In the genomic region with DNA sequence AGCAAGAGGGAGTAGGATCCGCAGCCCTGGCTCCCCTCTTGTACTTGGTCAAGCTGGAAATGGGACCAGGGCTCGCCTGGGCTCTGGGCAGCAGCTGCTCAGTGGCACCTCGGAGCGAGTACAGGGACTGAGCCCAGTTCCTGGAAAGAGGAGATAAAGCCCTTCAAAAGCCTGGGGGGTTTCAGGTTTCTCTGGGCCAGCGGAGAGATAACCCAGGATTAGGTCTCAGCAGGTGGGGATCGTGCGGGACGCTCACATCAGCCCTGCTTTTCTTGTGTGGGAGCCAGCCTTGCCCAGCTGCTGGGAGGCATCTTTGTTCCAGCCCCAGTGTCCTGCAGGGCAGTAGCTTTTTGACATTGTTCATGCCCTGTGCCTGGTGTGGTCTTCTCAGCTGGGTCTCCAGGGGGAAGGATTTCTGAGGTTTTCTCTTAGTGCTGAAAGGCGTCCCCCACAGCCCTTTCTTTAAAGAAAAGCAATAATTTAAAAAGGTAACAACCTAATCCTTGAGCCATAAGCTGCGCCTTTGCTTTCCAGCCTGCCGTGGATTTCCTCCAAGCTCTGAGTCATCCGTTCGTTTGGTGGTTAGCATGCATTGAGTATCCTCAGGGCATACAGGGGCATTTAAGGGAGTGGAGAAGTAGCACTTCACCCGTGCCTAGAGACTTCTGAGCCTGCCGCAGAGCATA, we compare ENCODE assay signal across 9 cellular contexts. TPM values are rescaled to one million over a fixed set of nuclear protein-coding genes. Genes with fewer than 3 reads are reported as not detected.
DNase-seq lines count a peak whose midpoint lies in the region; TF ChIP-seq lines count a peak whose summit lies in the region.
"Had no signal": no experiment of that assay in that cellular context is flagged by ENCODE, and none has a peak within 500 bp of the region (broad histone marks: within the 10 kb centered on the region; RNA-seq: fewer than 3 reads in every experiment).

No MANE protein-coding gene starts in this region.

- 0 out of 2 replicates have a peak overlapping the region, but pooled peaks have one; percentile 25 for H2AFZ ChIP-seq in OCI-LY3 (ENCODE audit: low read depth, low read length)

- no peak overlapping the region for H3K9ac ChIP-seq in OCI-LY3 (ENCODE audit: low read length)
- H3K9ac ChIP-seq in mucosa of stomach (ENCODE audit: low read length), result peak overlapping the region; percentile 49

- peaks cover 13% of the 10 kb centered on the region for H3K36me3 Mint-ChIP-seq in HFFc6 (ENCODE audit: low read depth)
- H3K36me3 Mint-ChIP-seq in activated T-cell treated with anti-CD3 and anti-CD28 coated beads, Interleukin-2, amount 50 U/mL, for 24 hours (ENCODE audit: low read depth), result no peaks in the 10 kb centered on the region

- H3K9me3 ChIP-seq in OCI-LY3 (ENCODE audit: insufficient read depth, low read length) (no peaks in the 10 kb centered on the region), mucosa of stomach (ENCODE audit: control insufficient read depth, low read length) (no peaks in the 10 kb centered on the region)

- H3K27ac Mint-ChIP-seq in HFFc6, result peak overlapping the region; percentile 73
- H3K27ac Mint-ChIP-seq in activated T-cell treated with anti-CD3 and anti-CD28 coated beads, Interleukin-2, amount 50 U/mL, for 24 hours, result no peak overlapping the region

- H3K36me3 ChIP-seq in OCI-LY3 (replicated peaks; ENCODE audit: low read depth, low read length) (no peaks in the 10 kb centered on the region), mucosa of stomach (ENCODE audit: control insufficient read depth, insufficient read depth, low read length) (no peaks in the 10 kb centered on the region)

- H3K27ac ChIP-seq in OCI-LY3 (ENCODE audit: low read length), result no peak overlapping the region

- no peaks in the 10 kb centered on the region for H4K20me1 ChIP-seq in OCI-LY3 (ENCODE audit: insufficient read depth, low read length)

- H3K4me3 ChIP-seq in OCI-LY3 (ENCODE audit: low read length) (no peak overlapping the region), epithelial cell of proximal tubule (ENCODE audit: low read depth, low read length) (peak overlapping the region; percentile 69), mucosa of stomach (ENCODE audit: low read length) (peak overlapping the region; percentile 34)

- H3K4me2 ChIP-seq in OCI-LY3 (ENCODE audit: low read length), result no peak overlapping the region

- TF ChIP-seq CTCF in HFFc6 (IDR thresholded peaks at IDR 0.05) (no peak), OCI-LY3 (IDR thresholded peaks at IDR 0.05; ENCODE audit: low read depth, low read length) (no peak), epithelial cell of proximal tubule (conservative IDR thresholded peaks at IDR 0.05; ENCODE audit: low read depth, low read length) (no peak)

- H3K4me1 ChIP-seq in OCI-LY3 (ENCODE audit: low read length), result no peaks in the 10 kb centered on the region
- H3K4me1 ChIP-seq in mucosa of stomach (ENCODE audit: control insufficient read depth, insufficient read depth, low read length), result peaks cover 7% of the 10 kb centered on the region

- peaks cover 67% of the 10 kb centered on the region for H3K4me1 Mint-ChIP-seq in HFFc6 (ENCODE audit: low read depth)
- peaks cover 8% of the 10 kb centered on the region for H3K4me1 Mint-ChIP-seq in activated T-cell treated with anti-CD3 and anti-CD28 coated beads, Interleukin-2, amount 50 U/mL, for 24 hours (ENCODE audit: low read depth)

- no peaks in the 10 kb centered on the region for H3K9me3 Mint-ChIP-seq in HFFc6
- no peaks in the 10 kb centered on the region for H3K9me3 Mint-ChIP-seq in activated T-cell treated with anti-CD3 and anti-CD28 coated beads, Interleukin-2, amount 50 U/mL, for 24 hours

- H3K27me3 Mint-ChIP-seq in HFFc6 (ENCODE audit: insufficient read depth), result peaks cover 2% of the 10 kb centered on the region; the same call in 1 of the 2 replicates
- peaks cover 90% of the 10 kb centered on the region for H3K27me3 Mint-ChIP-seq in activated T-cell treated with anti-CD3 and anti-CD28 coated beads, Interleukin-2, amount 50 U/mL, for 24 hours

- H3K4me3 Mint-ChIP-seq in HFFc6, result peak overlapping the region; percentile 92
- H3K4me3 Mint-ChIP-seq in activated T-cell treated with anti-CD3 and anti-CD28 coated beads, Interleukin-2, amount 50 U/mL, for 24 hours, result no peak overlapping the region

- DNase-seq in HFFc6 (peak; percentile 97), epithelial cell of proximal tubule (ENCODE audit: low read depth) (peak; percentile 79), GM19240 (ENCODE audit: insufficient read length, low spot score) (no peak), NCI-H187 treated with DMSO at 0.1 percent for 48 hours (lab: John Stamatoyannopoulos, UW) (no peak)
- no peak for DNase-seq in activated CD8-positive, alpha-beta memory T cell treated with anti-CD3 and anti-CD28 coated beads, Interleukin-2, amount 50 U/mL, for 4 hours
- DNase-seq in activated T-cell treated with anti-CD3 and anti-CD28 coated beads, Interleukin-2, amount 50 U/mL, for 24 hours, result no peak

- H3K27me3 ChIP-seq in OCI-LY3 (ENCODE audit: low read depth, low read length) (peaks cover 82% of the 10 kb centered on the region), mucosa of stomach (ENCODE audit: control insufficient read depth, insufficient read depth, low read length) (peaks cover 36% of the 10 kb centered on the region)

- H3K79me2 ChIP-seq in OCI-LY3 (ENCODE audit: low read length), result no peaks in the 10 kb centered on the region

RNA-seq across cellular contexts. Expression of a gene that starts 0.7 kb away (rescaled TPM):
- 10 to 100 TPM; 51.6 to 86.3 (median 70.4) TPM for total RNA-seq in HFFc6 (2021; fragmentation: NEBNext Ultra II Directional; extraction: Animal tissue kit (Norgen Biotek cat#: 25700))
- 66.1 and 68.9 TPM in 2 replicates for total RNA-seq in epithelial cell of proximal tubule
- total RNA-seq: T-helper 2 cell treated with Interferon-gamma antibody and Interleukin-4, amounts not matched to agents 100 ng/mL and 5 ng/mL, for 36 hours had no signal

Comparison
In these comparisons a context has a peak if more than half of its experiments do, and no peak if none do; other contexts are left out.
1. DNase-seq: peak in HFFc6 (single experiment) and epithelial cell of proximal tubule (single experiment); none in activated CD8-positive, alpha-beta memory T cell treated with anti-CD3 and anti-CD28 coated beads, Interleukin-2, amount 50 U/mL, for 4 hours (single experiment), GM19240 (single experiment), NCI-H187 treated with DMSO at 0.1 percent for 48 hours (single experiment) and activated T-cell treated with anti-CD3 and anti-CD28 coated beads, Interleukin-2, amount 50 U/mL, for 24 hours (single experiment).